21 cellular contexts compared by ENCODE assay signal in the genomic region with DNA sequence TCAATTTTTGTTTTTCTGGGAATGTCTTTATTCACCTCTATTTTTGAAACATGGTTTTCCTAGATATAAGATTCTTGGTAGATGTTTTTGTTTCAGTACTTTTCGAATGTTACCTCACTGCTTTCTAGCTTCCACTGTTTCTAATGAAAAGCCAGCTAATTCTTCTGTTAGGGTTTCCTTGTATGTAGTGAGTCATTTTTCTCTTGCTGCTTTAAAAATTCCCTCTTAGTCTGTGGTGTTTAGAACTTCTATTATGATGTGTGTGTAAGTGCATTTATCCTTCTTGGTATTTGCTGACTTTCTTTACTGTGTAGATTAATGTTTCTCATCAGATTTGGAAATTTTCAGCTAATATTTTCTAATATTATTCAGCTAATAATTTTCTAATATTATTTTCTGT.
DNase-seq lines count a peak whose midpoint lies in the region; ATAC-seq, FAIRE-seq and TF ChIP-seq lines count a peak whose summit lies in the region.
"Had no signal": no experiment of that assay in that cellular context is flagged by ENCODE, and none has a peak within 500 bp of the region (broad histone marks: within the 10 kb centered on the region; RNA-seq: fewer than 3 reads in every experiment).

No MANE protein-coding gene starts in this region.

- H3K9me3 Mint-ChIP-seq in endodermal cell, result peaks cover 3% of the 10 kb centered on the region

- H2AFZ ChIP-seq in fibroblast of lung (ENCODE audit: low read length), result no peak overlapping the region
- no peak overlapping the region for H2AFZ ChIP-seq in neuronal stem cell (ENCODE audit: low read length)

- H3K4ac ChIP-seq in neuronal stem cell (ENCODE audit: low read length), result no peak overlapping the region

- H3K9ac ChIP-seq in fibroblast of lung (ENCODE audit: insufficient read depth, low read length) (no peak overlapping the region), neuronal stem cell (ENCODE audit: low read depth, low read length, poor library complexity) (no peak overlapping the region), endodermal cell (ENCODE audit: extremely low read depth, low read length, poor library complexity, severe bottlenecking) (no peak overlapping the region)

- no peak for ATAC-seq in GM21381 (IDR thresholded peaks at IDR 0.05; ENCODE audit: unreplicated experiment)
- ATAC-seq: CD8-positive, alpha-beta T cell had no signal

- no peaks in the 10 kb centered on the region for H3K79me1 ChIP-seq in neuronal stem cell (ENCODE audit: low read depth, low read length)

- DNase-seq in ELR (ENCODE audit: low read depth) (peak; percentile 27), RCC 7860 (ENCODE audit: low spot score) (no peak), fibroblast of lung (ENCODE audit: low read depth in 2 of 2) (peak; percentile 1 to 3), renal cortical epithelial cell (ENCODE audit: low read depth) (peak; percentile 60), neuronal stem cell (ENCODE audit: low spot score) (no peak), endodermal cell (no peak)
- DNase-seq: AML-193; C1 segment of cervical spinal cord; Calu3; CD8-positive, alpha-beta T cell; GF-D8; H7; KG1; NCI-H1105 treated with DMSO at 0.1 percent for 48 hours; NCI-H2081; NCI-H2171; NCI-H526 treated with DMSO at 0.1 percent for 48 hours; RPMI8226; SHP77 had no signal

- H3K27ac ChIP-seq in fibroblast of lung (ENCODE audit: insufficient read depth, low read length) (no peak overlapping the region), neuronal stem cell (replicated peaks; ENCODE audit: low read length) (no peak overlapping the region), endodermal cell (ENCODE audit: low read depth, low read length) (no peak overlapping the region)
- H3K27ac ChIP-seq: HL-60 had no signal

- no peak overlapping the region for H3K4me3 ChIP-seq in fibroblast of lung (replicated peaks in 1 of 4; ENCODE audit: control extremely low read depth in 1 of 4, insufficient read depth in 1 of 4, low read depth in 3 of 4, low read length in 4 of 4)
- H3K4me3 ChIP-seq in neuronal stem cell (ENCODE audit: low read length in 2 of 2), result no peak overlapping the region
- no peak overlapping the region for H3K4me3 ChIP-seq in endodermal cell (ENCODE audit: low read length)

- FAIRE-seq in RCC 7860 (lab: Jason Lieb, UNC), result peak; percentile 25

- H3K27ac Mint-ChIP-seq in endodermal cell, result no peak overlapping the region
- H3K27ac Mint-ChIP-seq: CD8-positive, alpha-beta T cell had no signal

- H3K4me1 Mint-ChIP-seq in endodermal cell, result no peaks in the 10 kb centered on the region

- H2AK5ac ChIP-seq in neuronal stem cell (ENCODE audit: low read depth, low read length), result no peak overlapping the region

- no peak overlapping the region for H2BK12ac ChIP-seq in neuronal stem cell (ENCODE audit: low read length)

- H3K9me3 ChIP-seq in fibroblast of lung (ENCODE audit: control insufficient read depth, insufficient read depth, low read depth, low read length) (no peaks in the 10 kb centered on the region), neuronal stem cell (replicated peaks in 1 of 2; ENCODE audit: control insufficient read depth in 2 of 2, insufficient read depth in 1 of 2, low read depth in 1 of 2, low read length in 2 of 2) (peaks cover 0 to 1% of the 10 kb centered on the region in 2 donors), endodermal cell (ENCODE audit: control insufficient read depth, low read length) (no peaks in the 10 kb centered on the region)

- no peaks in the 10 kb centered on the region for H3K79me2 ChIP-seq in fibroblast of lung (ENCODE audit: control insufficient read depth, insufficient read depth, low read length)

- no peaks in the 10 kb centered on the region for H3K27me3 Mint-ChIP-seq in endodermal cell (ENCODE audit: insufficient read depth)

- H3K27me3 ChIP-seq in fibroblast of lung (ENCODE audit: control insufficient read depth, insufficient read depth, low read length) (no peaks in the 10 kb centered on the region), neuronal stem cell (ENCODE audit: control insufficient read depth in 3 of 3, insufficient read depth in 3 of 3, low read depth in 1 of 3, low read length in 3 of 3) (no peaks in the 10 kb centered on the region), endodermal cell (ENCODE audit: control insufficient read depth, insufficient read depth, low read length, poor library complexity, severe bottlenecking) (no peaks in the 10 kb centered on the region)

- no peak overlapping the region for H2BK5ac ChIP-seq in neuronal stem cell (ENCODE audit: low read length)

- no peaks in the 10 kb centered on the region for H4K20me1 ChIP-seq in fibroblast of lung (ENCODE audit: control insufficient read depth, extremely low read depth, insufficient read depth, low read length)

- no peaks in the 10 kb centered on the region for H3K36me3 Mint-ChIP-seq in endodermal cell (ENCODE audit: low read depth)
- H3K36me3 Mint-ChIP-seq: CD8-positive, alpha-beta T cell had no signal

- H3K4me2 ChIP-seq in fibroblast of lung (ENCODE audit: extremely low read depth, insufficient read depth, low read length) (no peak overlapping the region), neuronal stem cell (ENCODE audit: insufficient read depth, low read length, poor library complexity, severe bottlenecking) (no peak overlapping the region)

- TF ChIP-seq CTCF in fibroblast of lung (conservative IDR thresholded peaks at IDR 0.05 in 1 of 2, IDR thresholded peaks at IDR 0.05 in 1 of 2; ENCODE audit: low read depth in 1 of 2, low read length in 2 of 2), result no peak
- TF ChIP-seq CTCF in endodermal cell (conservative IDR thresholded peaks at IDR 0.05), result no peak

- no peak overlapping the region for H3K4me3 Mint-ChIP-seq in endodermal cell
- H3K4me3 Mint-ChIP-seq: CD8-positive, alpha-beta T cell had no signal

- H3K4me1 ChIP-seq in fibroblast of lung (ENCODE audit: control insufficient read depth, extremely low read depth, insufficient read depth, low read length), result no peaks in the 10 kb centered on the region
- no peaks in the 10 kb centered on the region for H3K4me1 ChIP-seq in neuronal stem cell (ENCODE audit: control insufficient read depth in 2 of 2, insufficient read depth in 1 of 2, low read depth in 1 of 2, low read length in 2 of 2)
- H3K4me1 ChIP-seq in endodermal cell (ENCODE audit: control insufficient read depth, insufficient read depth, low read length), result no peaks in the 10 kb centered on the region

- H4K91ac ChIP-seq in neuronal stem cell (ENCODE audit: low read depth, low read length, poor library complexity), result no peak overlapping the region

- H3K14ac ChIP-seq in neuronal stem cell (ENCODE audit: low read length), result no peak overlapping the region

- H2BK15ac ChIP-seq in neuronal stem cell (ENCODE audit: low read length), result no peak overlapping the region

- no peak overlapping the region for H4K8ac ChIP-seq in neuronal stem cell (ENCODE audit: low read depth, low read length)

- no CpG with 5 or more reads among the region's 1 CpG for WGBS in neuronal stem cell (ENCODE audit: extremely low coverage in 2 of 2, insufficient read length in 2 of 2, insufficient replicate concordance in 1 of 2), 2 donors
- 79% methylated on average over 1 of the region's 1 CpG; no CpG with 5 or more reads in 1 of the 2 experiments for WGBS in endodermal cell (ENCODE audit: insufficient coverage in 1 of 2, insufficient read length in 1 of 2), 2 experiments

- no peaks in the 10 kb centered on the region for H3K36me3 ChIP-seq in fibroblast of lung (ENCODE audit: control insufficient read depth, insufficient read depth, low read length)
- H3K36me3 ChIP-seq in neuronal stem cell (replicated peaks in 1 of 2; ENCODE audit: control insufficient read depth in 2 of 2, insufficient read depth in 2 of 2, low read length in 2 of 2), result no peaks in the 10 kb centered on the region
- H3K36me3 ChIP-seq in endodermal cell (ENCODE audit: control insufficient read depth, insufficient read depth, low read length), result no peaks in the 10 kb centered on the region

- no peak overlapping the region for H2BK120ac ChIP-seq in neuronal stem cell (ENCODE audit: low read depth, low read length)

- no peak overlapping the region for H3K23ac ChIP-seq in neuronal stem cell (ENCODE audit: low read depth, low read length, poor library complexity)

- no peak overlapping the region for H3K18ac ChIP-seq in neuronal stem cell (ENCODE audit: low read length)

Comparison
In these comparisons a context has a peak if more than half of its experiments do, and no peak if none do; other contexts are left out.
1. DNase-seq: peak in ELR (single experiment), fibroblast of lung (2 of 2) and renal cortical epithelial cell (single experiment); none in RCC 7860 (single experiment), neuronal stem cell (single experiment) and endodermal cell (single experiment).